Comparison of ENCODE assay signal across 7 cellular contexts in the genomic region with DNA sequence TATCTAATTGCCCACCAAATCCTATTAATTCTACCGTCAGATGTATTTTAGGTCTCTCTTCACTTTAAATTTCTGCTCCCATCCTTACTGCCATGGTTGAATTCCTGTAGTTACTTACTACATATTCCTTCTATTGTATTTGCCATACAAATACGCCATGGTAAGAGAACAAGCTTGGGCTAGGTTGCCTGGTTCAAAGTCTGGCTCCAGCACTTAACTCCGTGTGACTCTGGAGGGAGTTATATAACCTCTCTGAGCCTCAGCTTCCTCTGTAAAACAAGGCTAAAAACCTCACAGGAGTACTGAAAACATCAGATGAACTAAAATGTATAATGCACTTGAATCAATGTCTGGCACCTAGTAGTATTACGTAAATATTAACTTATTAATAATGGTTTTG.
"Had no signal": no experiment of that assay in that cellular context is flagged by ENCODE, and none has a peak within 500 bp of the region (broad histone marks: within the 10 kb centered on the region; RNA-seq: fewer than 3 reads in every experiment).

No MANE protein-coding gene starts in this region.

- FAIRE-seq: H54 had no signal

- H3K4me3 Mint-ChIP-seq: H9 had no signal

- H3K27ac ChIP-seq: GM23248, HL-60 had no signal

- DNase-seq: GOT3, H9, HFFc6 had no signal

- H3K9ac ChIP-seq: GM23248 had no signal

- H3K27ac Mint-ChIP-seq: H9, HFFc6 had no signal

- H3K4me3 ChIP-seq: GM23248, K562 had no signal

- H2AFZ ChIP-seq: GM23248 had no signal

- H3K9me3 Mint-ChIP-seq: HFFc6 had no signal
